Comparison of ENCODE assay signal across 1 cellular context in the genomic region with DNA sequence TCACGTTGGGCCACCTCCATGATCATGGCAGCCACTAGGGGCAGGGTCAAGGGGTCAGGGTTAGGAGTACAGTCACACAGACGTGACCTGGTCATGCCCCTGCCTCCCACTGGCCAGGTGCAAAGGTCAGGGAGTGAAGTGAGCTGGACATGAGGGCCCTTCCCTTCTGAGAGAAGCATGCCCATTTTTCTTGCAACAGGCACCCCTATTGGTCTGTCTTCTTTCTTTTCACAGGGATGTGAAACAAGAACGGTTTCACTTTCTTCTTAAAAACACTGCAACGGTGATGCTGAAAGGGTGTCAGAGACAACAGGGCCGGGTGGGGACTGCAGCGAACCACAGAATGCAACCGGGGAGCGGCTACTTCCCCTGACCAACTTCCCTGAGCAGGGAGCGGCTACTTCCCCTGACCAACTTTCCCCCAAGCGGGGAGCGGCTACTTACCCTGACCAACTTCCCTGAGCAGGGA.
TF ChIP-seq lines count a peak whose summit lies in the region.

No MANE protein-coding gene starts in this region.

TF ChIP-seq in liver, 16 proteins besides CTCF, POLR2A, EP300 and RAD21 (continued from another document):
- TF ChIP-seq, protein P1, sequence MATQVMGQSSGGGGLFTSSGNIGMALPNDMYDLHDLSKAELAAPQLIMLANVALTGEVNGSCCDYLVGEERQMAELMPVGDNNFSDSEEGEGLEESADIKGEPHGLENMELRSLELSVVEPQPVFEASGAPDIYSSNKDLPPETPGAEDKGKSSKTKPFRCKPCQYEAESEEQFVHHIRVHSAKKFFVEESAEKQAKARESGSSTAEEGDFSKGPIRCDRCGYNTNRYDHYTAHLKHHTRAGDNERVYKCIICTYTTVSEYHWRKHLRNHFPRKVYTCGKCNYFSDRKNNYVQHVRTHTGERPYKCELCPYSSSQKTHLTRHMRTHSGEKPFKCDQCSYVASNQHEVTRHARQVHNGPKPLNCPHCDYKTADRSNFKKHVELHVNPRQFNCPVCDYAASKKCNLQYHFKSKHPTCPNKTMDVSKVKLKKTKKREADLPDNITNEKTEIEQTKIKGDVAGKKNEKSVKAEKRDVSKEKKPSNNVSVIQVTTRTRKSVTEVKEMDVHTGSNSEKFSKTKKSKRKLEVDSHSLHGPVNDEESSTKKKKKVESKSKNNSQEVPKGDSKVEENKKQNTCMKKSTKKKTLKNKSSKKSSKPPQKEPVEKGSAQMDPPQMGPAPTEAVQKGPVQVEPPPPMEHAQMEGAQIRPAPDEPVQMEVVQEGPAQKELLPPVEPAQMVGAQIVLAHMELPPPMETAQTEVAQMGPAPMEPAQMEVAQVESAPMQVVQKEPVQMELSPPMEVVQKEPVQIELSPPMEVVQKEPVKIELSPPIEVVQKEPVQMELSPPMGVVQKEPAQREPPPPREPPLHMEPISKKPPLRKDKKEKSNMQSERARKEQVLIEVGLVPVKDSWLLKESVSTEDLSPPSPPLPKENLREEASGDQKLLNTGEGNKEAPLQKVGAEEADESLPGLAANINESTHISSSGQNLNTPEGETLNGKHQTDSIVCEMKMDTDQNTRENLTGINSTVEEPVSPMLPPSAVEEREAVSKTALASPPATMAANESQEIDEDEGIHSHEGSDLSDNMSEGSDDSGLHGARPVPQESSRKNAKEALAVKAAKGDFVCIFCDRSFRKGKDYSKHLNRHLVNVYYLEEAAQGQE (IDR thresholded peaks at IDR 0.05) = peak; percentile 51
- TF ChIP-seq YY1 (IDR thresholded peaks at IDR 0.05) (peak; percentile 79), ZBTB33 (IDR thresholded peaks at IDR 0.05) (no peak), MAX (IDR thresholded peaks at IDR 0.05) (peak; percentile 89), FOXA2 (IDR thresholded peaks at IDR 0.05) (no peak)
